ENCODE assay signal across 8 cellular contexts in the genomic region with DNA sequence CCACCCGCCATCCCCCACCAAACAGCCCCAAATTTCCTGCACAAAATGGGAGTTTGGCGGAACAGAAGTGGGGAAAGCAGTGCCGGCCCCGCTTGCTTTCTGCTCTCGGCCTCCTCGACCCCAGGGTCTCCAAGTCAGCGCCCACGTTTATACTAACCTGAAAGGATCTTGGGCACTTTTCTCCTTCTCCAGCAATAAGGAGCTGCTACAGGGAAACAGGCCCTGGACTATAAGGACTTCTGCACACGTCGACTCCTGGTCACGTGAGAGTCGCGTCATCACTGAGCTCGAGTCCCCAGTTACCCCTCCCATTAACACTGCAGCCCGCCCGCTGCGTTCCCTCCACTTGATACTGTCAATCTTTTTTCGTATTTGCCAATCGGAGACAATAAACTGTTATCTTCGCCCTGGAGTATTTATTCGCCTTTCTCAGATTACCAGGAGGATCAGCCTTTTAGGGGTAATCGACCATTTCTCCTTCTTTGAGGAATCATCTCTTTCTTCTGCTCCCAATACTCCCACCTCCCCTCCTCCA. TPM values are rescaled to one million over a fixed set of nuclear protein-coding genes. Genes with fewer than 3 reads are reported as not detected.
DNase-seq lines count a peak whose midpoint lies in the region; ATAC-seq and TF ChIP-seq lines count a peak whose summit lies in the region.

A gene with protein sequence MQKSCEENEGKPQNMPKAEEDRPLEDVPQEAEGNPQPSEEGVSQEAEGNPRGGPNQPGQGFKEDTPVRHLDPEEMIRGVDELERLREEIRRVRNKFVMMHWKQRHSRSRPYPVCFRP (minus strand): TSS at position 235 of the 535 bp plus-strand sequence. CDS start 1,176 bp downstream, outside the sequence.

- H3K9me3 ChIP-seq in colonic mucosa: no peaks in the 10 kb centered on the region

- H3K4me3 ChIP-seq in ACC112 (ENCODE audit: low read depth, low read length) (peak within 1 kb of the TSS; percentile 92), colonic mucosa (peak within 1 kb of the TSS; percentile 36)

- H3K36me3 ChIP-seq in ACC112 (ENCODE audit: insufficient read depth, low read length): peaks cover 5% of the 10 kb centered on the region
- no peaks in the 10 kb centered on the region for H3K36me3 ChIP-seq in colonic mucosa

- CTCF ChIA-PET in activated CD4-positive, alpha-beta T cell treated with anti-CD3 and anti-CD28 coated beads for 36 hours (lab: Charles Lee): interaction anchor here (1.0 kb wide), 1 partner anchor 44 kb away, joined by 3 read pairs; no protein-coding TSS in a partner anchor

- peak; percentile 94 for ATAC-seq in GM18907 (IDR thresholded peaks at IDR 0.05; ENCODE audit: unreplicated experiment)
- ATAC-seq in HG03159 (IDR thresholded peaks at IDR 0.05; ENCODE audit: unreplicated experiment): peak; percentile 91
- ATAC-seq in activated CD4-positive, alpha-beta T cell treated with anti-CD3 and anti-CD28 coated beads for 36 hours: peak; percentile 92

- peak within 1 kb of the TSS; percentile 85 for H2AFZ ChIP-seq in ACC112 (ENCODE audit: low read length, unreplicated experiment)

- H3K27me3 ChIP-seq in ACC112 (ENCODE audit: insufficient read depth, low read length): no peaks in the 10 kb centered on the region
- H3K27me3 ChIP-seq in colonic mucosa: no peaks in the 10 kb centered on the region
- H3K27me3 ChIP-seq in layer of hippocampus (ENCODE audit: control insufficient read depth, insufficient read depth, low read length): no peaks in the 10 kb centered on the region

- intact Hi-C loops in activated CD4-positive, alpha-beta T cell treated with anti-CD3 and anti-CD28 coated beads for 36 hours (cut with DNase I, micrococcal nuclease): loop anchor here in 1 of 2 experiments (1.0 kb wide), 2 partner anchors 40 to 55 kb away; a partner anchor contains a TSS
- intact Hi-C loops in colonic mucosa (cut with DNase I): loop anchor here (5.0 kb wide), 1 partner anchor 43 kb away; no protein-coding TSS in a partner anchor

- peaks cover 16% of the 10 kb centered on the region for H3K36me3 Mint-ChIP-seq in activated CD4-positive, alpha-beta T cell treated with anti-CD3 and anti-CD28 coated beads for 36 hours (ENCODE audit: low read depth)

- no peaks in the 10 kb centered on the region for H3K9me3 Mint-ChIP-seq in activated CD4-positive, alpha-beta T cell treated with anti-CD3 and anti-CD28 coated beads for 36 hours (ENCODE audit: low read depth)

- peak within 1 kb of the TSS; percentile 78 for H3K27ac ChIP-seq in ACC112 (ENCODE audit: low read depth, low read length)
- peak within 1 kb of the TSS; percentile 60 for H3K27ac ChIP-seq in colonic mucosa
- H3K27ac ChIP-seq in layer of hippocampus (ENCODE audit: low read depth, low read length): peak within 1 kb of the TSS; percentile 81

- DNase-seq in NCI-H345 (lab: John Stamatoyannopoulos, UW) (peak; percentile 83), colonic mucosa (peak; percentile 80)
- DNase-seq in activated CD4-positive, alpha-beta T cell treated with anti-CD3 and anti-CD28 coated beads for 36 hours: peak; percentile 82
- DNase-seq in stimulated activated CD4-positive, alpha-beta T cell treated with anti-CD3 and anti-CD28 coated beads, Interleukin-1b, Interleukin-23, amount 100 ng/mL, for 24 hours (ENCODE audit: low read depth in 4 of 4, low spot score in 1 of 4): peak; percentile 17 to 51 (median 34)

- H3K9ac ChIP-seq in colonic mucosa (ENCODE audit: low read depth in 2 of 2, low read length in 2 of 2): peak within 1 kb of the TSS; percentile 70 to 72

- peaks cover 32% of the 10 kb centered on the region for H3K79me2 ChIP-seq in ACC112 (ENCODE audit: control insufficient read depth, insufficient read depth, low read length, unreplicated experiment)

- H3K27me3 Mint-ChIP-seq in activated CD4-positive, alpha-beta T cell treated with anti-CD3 and anti-CD28 coated beads for 36 hours: no peaks in the 10 kb centered on the region

- H3K4me1 ChIP-seq in ACC112 (ENCODE audit: control insufficient read depth, insufficient read depth, low read length, unreplicated experiment): peaks cover 13% of the 10 kb centered on the region
- no peaks in the 10 kb centered on the region for H3K4me1 ChIP-seq in colonic mucosa

- POLR2A ChIA-PET in activated CD4-positive, alpha-beta T cell treated with anti-CD3 and anti-CD28 coated beads for 36 hours (lab: Charles Lee): interaction anchor here (0.7 kb wide), 1 partner anchor 121 kb away, joined by 4 read pairs; a partner anchor contains a TSS

- no peak for TF ChIP-seq CTCF in colonic mucosa (IDR thresholded peaks at IDR 0.05)

- peaks cover 18% of the 10 kb centered on the region for H3K4me1 Mint-ChIP-seq in activated CD4-positive, alpha-beta T cell treated with anti-CD3 and anti-CD28 coated beads for 36 hours

- H3K27ac Mint-ChIP-seq in activated CD4-positive, alpha-beta T cell treated with anti-CD3 and anti-CD28 coated beads for 36 hours: peak within 1 kb of the TSS; percentile 97

- H3K4me3 Mint-ChIP-seq in activated CD4-positive, alpha-beta T cell treated with anti-CD3 and anti-CD28 coated beads for 36 hours: peak within 1 kb of the TSS; percentile 95

RNA-seq across cellular contexts. Expression of the gene that starts here (rescaled TPM):
- 10 to 100 TPM; 36.0 to 46.6 TPM for total RNA-seq in activated CD4-positive, alpha-beta T cell treated with anti-CD3 and anti-CD28 coated beads for 36 hours
- 10 to 100 TPM; 39.0 to 44.4 TPM for total RNA-seq in colonic mucosa

Comparison
In these comparisons a context has a peak if more than half of its experiments do, and no peak if none do; other contexts are left out.
1. Peak in every context shown above with its lines: DNase-seq, ATAC-seq, H3K4me3 ChIP-seq and H3K27ac ChIP-seq.